Comparison of ENCODE assay signal across 25 cellular contexts in the genomic region with DNA sequence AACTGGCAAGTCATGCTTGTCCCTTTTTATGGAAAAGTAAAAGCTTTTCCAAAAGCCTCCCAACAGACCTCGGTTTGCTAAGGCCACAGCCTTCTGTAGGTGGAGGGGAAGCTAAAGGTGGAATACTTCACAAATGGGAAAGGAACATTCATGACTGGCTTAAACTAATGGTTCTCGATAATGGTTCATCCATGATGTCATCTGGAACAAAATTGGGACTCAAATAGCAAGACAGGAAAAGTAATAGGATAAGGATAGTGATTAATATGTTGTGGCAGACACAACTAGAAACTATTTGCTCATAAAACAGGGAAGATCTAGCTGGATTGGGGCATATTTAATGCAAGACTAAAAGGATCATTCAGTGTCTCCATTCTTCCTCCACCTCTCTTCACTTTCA.
"Had no signal": no experiment of that assay in that cellular context is flagged by ENCODE, and none has a peak within 500 bp of the region (broad histone marks: within the 10 kb centered on the region; RNA-seq: fewer than 3 reads in every experiment).

No MANE protein-coding gene starts in this region.

- H3K9me3 ChIP-seq: colonic mucosa, esophagus muscularis mucosa, gastroesophageal sphincter, heart left ventricle, lower lobe of right lung had no signal

- H3K36me3 Mint-ChIP-seq: immature natural killer cell; naive thymus-derived CD4-positive, alpha-beta T cell had no signal

- H3K27ac Mint-ChIP-seq: dendritic cell treated with granulocyte-macrophage colony-stimulating factor and Interleukin-4, amounts not matched to agents 40 ng/mL and 50 ng/mL, for 4 days; effector memory CD8-positive, alpha-beta T cell; endodermal cell; immature natural killer cell; naive thymus-derived CD4-positive, alpha-beta T cell had no signal

- H3K4me2 ChIP-seq: hepatocyte had no signal

- H3K4me1 Mint-ChIP-seq: immature natural killer cell; naive thymus-derived CD4-positive, alpha-beta T cell had no signal

- DNase-seq: colonic mucosa; cortex of kidney; effector CD8-positive, alpha-beta T cell; effector memory CD8-positive, alpha-beta T cell; endodermal cell; foreskin keratinocyte; heart left ventricle; hypothalamus; immature natural killer cell; islet precursor cell; kidney; kidney glomerular epithelial cell; left colon; left ventricle myocardium superior; lower lobe of right lung; mesendoderm; midbrain; naive thymus-derived CD4-positive, alpha-beta T cell had no signal

- H3K9me3 Mint-ChIP-seq: dendritic cell treated with granulocyte-macrophage colony-stimulating factor and Interleukin-4, amounts not matched to agents 40 ng/mL and 50 ng/mL, for 4 days; effector memory CD8-positive, alpha-beta T cell; endodermal cell; immature natural killer cell; naive thymus-derived CD4-positive, alpha-beta T cell had no signal

- FAIRE-seq: endometrium, frontal cortex, kidney had no signal

- H3K4me3 Mint-ChIP-seq: dendritic cell treated with granulocyte-macrophage colony-stimulating factor and Interleukin-4, amounts not matched to agents 40 ng/mL and 50 ng/mL, for 4 days; effector memory CD8-positive, alpha-beta T cell; endodermal cell; immature natural killer cell; naive thymus-derived CD4-positive, alpha-beta T cell had no signal

- H3K4me1 ChIP-seq: foreskin keratinocyte, lower lobe of right lung had no signal

- H3K79me2 ChIP-seq: hepatocyte had no signal

- H3K27me3 ChIP-seq: colonic mucosa, esophagus muscularis mucosa, foreskin keratinocyte, gastroesophageal sphincter, heart left ventricle, hepatocyte had no signal

- H2AFZ ChIP-seq: hepatocyte had no signal

- ATAC-seq: effector memory CD8-positive, alpha-beta T cell; foreskin keratinocyte; gastroesophageal sphincter; heart left ventricle; left colon; left lobe of liver; left ventricle myocardium superior; lower lobe of right lung; naive thymus-derived CD4-positive, alpha-beta T cell had no signal

- H3K27ac ChIP-seq: colonic mucosa, esophagus muscularis mucosa, foreskin keratinocyte, gastroesophageal sphincter, heart left ventricle, hepatocyte, lower lobe of right lung had no signal

- H3K4me3 ChIP-seq: colonic mucosa, esophagus muscularis mucosa, gastroesophageal sphincter, heart left ventricle, hepatocyte, lower lobe of right lung had no signal

- H3K36me3 ChIP-seq: colonic mucosa, esophagus muscularis mucosa, gastroesophageal sphincter, heart left ventricle, lower lobe of right lung had no signal
